In genomic region chr14:88614218-88614907, GRCh38 we compare ENCODE assay signal across 1 cellular context.
TF ChIP-seq lines count a peak whose summit lies in the region.

No MANE protein-coding gene starts in this region.

TF ChIP-seq in GM12878, 131 proteins besides CTCF, POLR2A, EP300 and RAD21 (continued from another document):
- no peak for TF ChIP-seq REST (IDR thresholded peaks at IDR 0.05; ENCODE audit: low read depth, low read length)
- no peak for TF ChIP-seq HDAC6 (IDR thresholded peaks at IDR 0.05; ENCODE audit: unreplicated experiment)
- no peak for TF ChIP-seq TCF3 (IDR thresholded peaks at IDR 0.05; ENCODE audit: borderline replicate concordance, insufficient read depth, low read depth, low read length)
- TF ChIP-seq NFYA (IDR thresholded peaks at IDR 0.05; ENCODE audit: borderline replicate concordance, low read depth, low read length): no peak
- 0 out of 2 replicates have a peak, but pooled peaks have one; percentile 45 for TF ChIP-seq ATF2 (IDR thresholded peaks at IDR 0.05; ENCODE audit: low read length)
- no peak for TF ChIP-seq SMARCA5 (IDR thresholded peaks at IDR 0.05)
- TF ChIP-seq ZNF592 (IDR thresholded peaks at IDR 0.05): no peak
- TF ChIP-seq ZNF207 (IDR thresholded peaks at IDR 0.05; ENCODE audit: borderline replicate concordance): no peak
- no peak for TF ChIP-seq GABPA (IDR thresholded peaks at IDR 0.05; ENCODE audit: low read depth)
- TF ChIP-seq HSF1 (IDR thresholded peaks at IDR 0.05; ENCODE audit: low read depth, low read length): no peak
- TF ChIP-seq BCL3 (IDR thresholded peaks at IDR 0.05; ENCODE audit: borderline replicate concordance, insufficient read depth, low read depth, low read length, poor library complexity, severe bottlenecking): no peak
- no peak for TF ChIP-seq SRF (IDR thresholded peaks at IDR 0.05; ENCODE audit: low read depth in 2 of 2, low read length in 2 of 2)
- TF ChIP-seq MTA3 (IDR thresholded peaks at IDR 0.05; ENCODE audit: borderline replicate concordance, low read length): no peak
- peak; percentile 74; the same call in 1 of the 2 replicates for TF ChIP-seq MEF2A (IDR thresholded peaks at IDR 0.05; ENCODE audit: insufficient read depth, low read depth, low read length)
- no peak for TF ChIP-seq CEBPB (IDR thresholded peaks at IDR 0.05; ENCODE audit: borderline replicate concordance in 1 of 2, low read depth in 2 of 2, low read length in 2 of 2)
- TF ChIP-seq BACH1 (IDR thresholded peaks at IDR 0.05; ENCODE audit: borderline replicate concordance): no peak
- no peak for TF ChIP-seq ZNF217 (IDR thresholded peaks at IDR 0.05)
- TF ChIP-seq JUNB (IDR thresholded peaks at IDR 0.05): peak; percentile 55
- no peak for TF ChIP-seq POLR2AphosphoS2 (IDR thresholded peaks at IDR 0.05; ENCODE audit: low read depth, low read length)
- TF ChIP-seq YY1 (IDR thresholded peaks at IDR 0.05; ENCODE audit: low read depth, low read length): no peak
